17 cellular contexts compared by ENCODE assay signal in genomic region chr10:110704906-110705476, GRCh38.
"Had no signal": no experiment of that assay in that cellular context is flagged by ENCODE, and none has a peak within 500 bp of the region (broad histone marks: within the 10 kb centered on the region; RNA-seq: fewer than 3 reads in every experiment).

No MANE protein-coding gene starts in this region.

- H3K9me3 ChIP-seq: esophagus muscularis mucosa, tibial artery had no signal

- ATAC-seq: naive thymus-derived CD8-positive, alpha-beta T cell; stimulated activated naive CD8-positive, alpha-beta T cell treated with anti-CD3 and anti-CD28 coated beads, Interleukin-15, Interleukin-2, amounts not matched to agents 100 U/mL and 50 U/mL, for 24 hours; T-helper 17 cell had no signal

- H3K4me3 ChIP-seq: esophagus muscularis mucosa, tibial artery had no signal

- H3K36me3 ChIP-seq: esophagus muscularis mucosa, tibial artery, WERI-Rb-1 had no signal

- H3K27ac ChIP-seq: esophagus muscularis mucosa, tibial artery, WERI-Rb-1 had no signal

- DNase-seq: activated CD4-positive, alpha-beta T cell treated with anti-CD3 and anti-CD28 coated beads for 1 hour; activated CD8-positive, alpha-beta memory T cell treated with anti-CD3 and anti-CD28 coated beads for 24 hours; activated CD8-positive, alpha-beta memory T cell treated with anti-CD3 and anti-CD28 coated beads, Interleukin-2, amount 50 U/mL, for 48 hours; activated effector memory CD4-positive, alpha-beta T cell treated with Interleukin-2 at 50 U/mL for 16 hours; activated naive CD4-positive, alpha-beta T cell treated with anti-CD3 and anti-CD28 coated beads, Interleukin-2, amount 10 ng/mL, durations not matched to agents 7 days and 5 days; activated T-cell treated with anti-CD3 and anti-CD28 coated beads, Interleukin-2, amount 50 U/mL, for 48 hours; aorta; effector CD8-positive, alpha-beta T cell; mesendoderm; naive thymus-derived CD8-positive, alpha-beta T cell; stimulated activated CD4-positive, alpha-beta T cell treated with anti-CD3 and anti-CD28 coated beads, Interleukin-2, amount 100 ng/mL, for 24 hours; stimulated activated naive CD8-positive, alpha-beta T cell treated with anti-CD3 and anti-CD28 coated beads, Interleukin-15, Interleukin-2, amounts not matched to agents 100 U/mL and 50 U/mL, for 24 hours; substantia nigra; T-helper 17 cell; tibial artery; WERI-Rb-1 had no signal

- H3K27me3 ChIP-seq: esophagus muscularis mucosa, tibial artery had no signal
